Comparison of ENCODE assay signal across 10 cellular contexts in the genomic region with DNA sequence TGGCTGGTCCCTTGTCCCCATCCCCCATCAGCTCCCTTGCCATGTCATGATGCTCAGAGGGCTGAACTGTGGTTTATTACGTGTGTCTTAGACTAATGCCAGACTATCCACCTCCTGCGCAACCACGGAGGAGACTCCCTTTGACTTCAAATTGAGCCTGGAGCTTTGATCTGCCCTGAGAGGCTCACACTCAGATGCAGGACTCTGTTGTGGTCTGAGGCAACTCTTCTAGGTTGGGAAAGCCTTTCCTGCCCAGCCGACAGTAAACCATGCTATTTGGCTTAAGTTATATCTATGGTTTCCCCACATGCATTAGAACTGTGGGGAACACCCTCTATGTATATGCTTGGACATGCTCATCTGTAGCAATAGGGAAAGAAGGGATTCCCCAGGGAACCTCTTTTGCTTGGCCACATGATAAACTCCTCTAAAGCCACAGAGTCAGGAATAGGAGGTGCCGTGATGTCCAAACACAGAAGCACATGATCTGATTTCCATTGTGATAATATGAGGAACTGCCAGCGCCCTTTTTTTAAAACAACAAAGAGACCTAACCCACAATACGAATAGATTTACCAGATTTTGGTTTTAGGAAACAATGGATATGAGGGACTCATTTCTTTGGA. TPM values are rescaled to one million over a fixed set of nuclear protein-coding genes. Genes with fewer than 3 reads are reported as not detected.
DNase-seq lines count a peak whose midpoint lies in the region; FAIRE-seq and TF ChIP-seq lines count a peak whose summit lies in the region.
"Had no signal": no experiment of that assay in that cellular context is flagged by ENCODE, and none has a peak within 500 bp of the region (broad histone marks: within the 10 kb centered on the region; RNA-seq: fewer than 3 reads in every experiment).

No MANE protein-coding gene starts in this region.

- TF ChIP-seq CTCF in RWPE1 (conservative IDR thresholded peaks at IDR 0.05; ENCODE audit: low read depth) (no peak), endothelial cell of umbilical vein (IDR thresholded peaks at IDR 0.05; ENCODE audit: extremely low read depth in 1 of 2, insufficient read depth in 1 of 2, low read depth in 1 of 2, low read length in 2 of 2) (no peak), ovary (IDR thresholded peaks at IDR 0.05) (no peak)

- no peaks in the 10 kb centered on the region for H3K79me2 ChIP-seq in endothelial cell of umbilical vein (ENCODE audit: control insufficient read depth, insufficient read depth, low read length)

- POLR2A ChIA-PET in RWPE1 (lab: Yijun Ruan, JAX; ENCODE audit: low non-redundant PET) (interaction anchor here (1.1 kb wide), 1 partner anchor 14 kb away, joined by 3 read pairs; no protein-coding TSS in a partner anchor), endothelial cell of umbilical vein (lab: Charles Lee) (interaction anchor here (1.1 kb wide), 1 partner anchor 10 kb away, joined by 3 read pairs; no protein-coding TSS in a partner anchor)

- no peak overlapping the region for H3K9ac ChIP-seq in endothelial cell of umbilical vein (replicated peaks; ENCODE audit: extremely low read depth, insufficient read depth, low read length)

- TF ChIP-seq POLR2A in endothelial cell of umbilical vein (IDR thresholded peaks at IDR 0.05; ENCODE audit: low read depth, low read length) = no peak
- TF ChIP-seq POLR2A in ovary (IDR thresholded peaks at IDR 0.05) = no peak

- TF ChIP-seq EP300 in ovary (IDR thresholded peaks at IDR 0.05) = no peak

- no peaks in the 10 kb centered on the region for H3K9me1 ChIP-seq in endothelial cell of umbilical vein (replicated peaks; ENCODE audit: control insufficient read depth, extremely low read depth, insufficient read depth, low read length)

- CTCF ChIA-PET in RWPE1 (lab: Yijun Ruan, JAX) = interaction anchor here (1.1 to 1.2 kb wide), 2 partner anchors 28 to 30 kb away, joined by 3 to 5 read pairs; no protein-coding TSS in a partner anchor
- CTCF ChIA-PET in endothelial cell of umbilical vein (lab: Charles Lee) = interaction anchor here (1.2 to 2.3 kb wide), 4 partner anchors 10 to 43 kb away, joined by 4 to 13 read pairs (median 6); no protein-coding TSS in a partner anchor

- no peak for FAIRE-seq in endothelial cell of umbilical vein (lab: Jason Lieb, UNC)
- FAIRE-seq: RCC 7860 had no signal

- H4K20me1 ChIP-seq in endothelial cell of umbilical vein (replicated peaks; ENCODE audit: control insufficient read depth, extremely low read depth, insufficient read depth, low read length) = no peaks in the 10 kb centered on the region

- DNase-seq in GF-D8 (lab: John Stamatoyannopoulos, UW) (peak; percentile 95), RWPE1 (ENCODE audit: low spot score) (no peak), endothelial cell of umbilical vein (ENCODE audit: low read depth, low spot score) (peak; percentile 33), ovary (no peak), DMS 273 treated with DMSO at 0.1 percent for 48 hours (lab: John Stamatoyannopoulos, UW) (no peak), SW 1271 (lab: John Stamatoyannopoulos, UW) (no peak), D341Med (ENCODE audit: low spot score) (no peak)
- no peak for DNase-seq in stimulated activated CD4-positive, alpha-beta T cell treated with anti-CD3 and anti-CD28 coated beads, Interleukin-15, amount 100 ng/mL, for 24 hours
- DNase-seq: CD8-positive, alpha-beta T cell had no signal

- no peaks in the 10 kb centered on the region for H3K27me3 ChIP-seq in endothelial cell of umbilical vein (ENCODE audit: control insufficient read depth in 2 of 2, insufficient read depth in 2 of 2, low read length in 2 of 2)
- H3K27me3 ChIP-seq in ovary = no peaks in the 10 kb centered on the region

- peak overlapping the region; percentile 46 for H2AFZ ChIP-seq in endothelial cell of umbilical vein (ENCODE audit: low read depth, low read length)

- H3K9me3 ChIP-seq in endothelial cell of umbilical vein (replicated peaks; ENCODE audit: control insufficient read depth, insufficient read depth, low read length) (no peaks in the 10 kb centered on the region), ovary (no peaks in the 10 kb centered on the region)

- WGBS in ovary, 3 donors = 84 to 89% (median 89%) methylated on average over 7 of the region's 7 CpGs

- peak overlapping the region; percentile 73 for H3K27ac ChIP-seq in RWPE1
- no peak overlapping the region for H3K27ac ChIP-seq in endothelial cell of umbilical vein (ENCODE audit: insufficient read depth, low read depth, low read length)
- peak overlapping the region; percentile 66 to 80 for H3K27ac ChIP-seq in ovary

- no peaks in the 10 kb centered on the region for H3K4me1 ChIP-seq in endothelial cell of umbilical vein (ENCODE audit: control insufficient read depth, extremely low read depth, insufficient read depth, low read length)
- H3K4me1 ChIP-seq in ovary (ENCODE audit: insufficient read depth) = peaks cover 13% of the 10 kb centered on the region

- no TSS peak for BruUV-seq in endothelial cell of umbilical vein (replicated peaks; lab: Mats Ljungman, UMichigan)

- H3K4me2 ChIP-seq in endothelial cell of umbilical vein (ENCODE audit: insufficient read depth, low read length) = no peak overlapping the region

- dilution Hi-C loops in endothelial cell of umbilical vein (cut with MboI; ENCODE audit: extremely low pct_ligation_motif_present, low sequenced_read_pairs) = no loop called here

- intact Hi-C loops in endothelial cell of umbilical vein (cut with micrococcal nuclease) = no loop called here
- intact Hi-C loops in ovary (cut with DNase I) = no loop called here

- no peak overlapping the region for H3K4me3 ChIP-seq in endothelial cell of umbilical vein (replicated peaks in 1 of 3; ENCODE audit: insufficient read depth in 1 of 3, low read depth in 1 of 3, low read length in 3 of 3)
- H3K4me3 ChIP-seq in ovary = no peak overlapping the region

- H3K36me3 ChIP-seq in endothelial cell of umbilical vein (ENCODE audit: control insufficient read depth in 2 of 2, extremely low read depth in 1 of 2, insufficient read depth in 2 of 2, low read length in 2 of 2) = no peaks in the 10 kb centered on the region
- H3K36me3 ChIP-seq in ovary = no peaks in the 10 kb centered on the region

TF ChIP-seq in endothelial cell of umbilical vein, 7 proteins besides CTCF, POLR2A, EP300 and RAD21:
- no peak for TF ChIP-seq FOS (IDR thresholded peaks at IDR 0.05; ENCODE audit: borderline replicate concordance, insufficient read depth, low read length)

RNA-seq across cellular contexts. Expression of a gene that starts 11.1 kb away (rescaled TPM):
- 27.8 and 33.8 TPM in 2 replicates for total RNA-seq in endothelial cell of umbilical vein
- polyA plus RNA-seq in endothelial cell of umbilical vein = 55.1 and 68.1 TPM in 2 replicates
- polyA plus RNA-seq in endothelial cell of umbilical vein (2011; cell fraction: cytosol; rRNA removed) = 20.6 and 31.7 TPM in 2 replicates
- polyA plus RNA-seq in endothelial cell of umbilical vein (2011; cell fraction: nucleus; rRNA removed) = 13.9 and 16.4 TPM in 2 replicates
- polyA plus RNA-seq in endothelial cell of umbilical vein (2012) = 49.4 and 57.6 TPM in 2 replicates
- 19.6 and 23.3 TPM in 2 replicates for polyA minus RNA-seq in endothelial cell of umbilical vein
- polyA minus RNA-seq in endothelial cell of umbilical vein (2011; cell fraction: cytosol; rRNA and poly(A)+ RNA removed) = 99.8 TPM
- polyA minus RNA-seq in endothelial cell of umbilical vein (2011; cell fraction: nucleus; rRNA and poly(A)+ RNA removed) = 4.0 and 5.2 TPM in 2 replicates
- 100 to 1,000 TPM; 227 to 387 (median 259) TPM for total RNA-seq in ovary
- polyA plus RNA-seq in ovary = 100 to 1,000 TPM; 228 to 516 TPM

Comparison
In these comparisons a context has a peak if more than half of its experiments do, and no peak if none do; other contexts are left out.
1. DNase-seq: peak in GF-D8 (single experiment) and endothelial cell of umbilical vein (single experiment); none in RWPE1 (single experiment), ovary (0 of 5), DMS 273 treated with DMSO at 0.1 percent for 48 hours (single experiment), SW 1271 (0 of 2), stimulated activated CD4-positive, alpha-beta T cell treated with anti-CD3 and anti-CD28 coated beads, Interleukin-15, amount 100 ng/mL, for 24 hours (single experiment) and D341Med (single experiment).